ENCODE assay signal across 1 cellular context in the genomic region with DNA sequence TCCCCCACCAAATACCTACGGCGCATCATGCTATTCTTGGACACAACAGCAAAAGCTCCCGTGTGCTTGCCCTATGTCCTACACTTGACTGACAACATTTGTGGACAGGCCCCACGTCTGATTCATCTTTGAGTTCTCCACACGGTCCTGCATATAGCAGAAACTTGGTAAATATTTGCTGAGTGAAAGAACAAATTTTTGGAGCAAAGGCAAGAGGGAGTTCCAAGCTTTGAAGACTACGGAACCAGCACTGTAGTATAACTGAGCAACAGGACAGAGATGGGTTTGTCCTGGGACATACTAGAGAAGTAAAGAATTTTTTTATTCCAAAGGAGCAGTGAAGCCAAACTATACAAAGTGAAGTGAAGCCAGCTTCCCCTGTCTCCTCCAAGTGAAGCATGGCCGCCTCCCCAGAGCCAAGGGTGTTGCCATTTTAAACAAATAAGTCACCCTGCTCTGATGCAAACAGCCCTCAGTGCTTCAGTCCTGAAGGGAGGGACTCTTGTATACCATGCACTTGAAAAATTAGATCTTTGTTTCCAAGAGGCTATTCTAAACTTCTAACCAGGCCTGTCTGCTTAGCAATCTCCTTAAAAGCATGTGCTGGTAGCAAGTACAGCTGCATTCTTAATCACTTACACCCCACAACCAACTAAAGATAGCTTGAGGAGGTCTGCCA.
A peak's percentile ranks its signal among the peaks of the same experiment; 100 is the strongest.
TF ChIP-seq lines count a peak whose summit lies in the region.

No MANE protein-coding gene starts in this region.

TF ChIP-seq in GM12878, 131 proteins besides CTCF, POLR2A, EP300 and RAD21:
- TF ChIP-seq NR2C1 (IDR thresholded peaks at IDR 0.05) (no peak), IKZF1 (conservative IDR thresholded peaks at IDR 0.05) (0 out of 2 replicates have a peak, but pooled peaks have one; percentile 11), YY1 (IDR thresholded peaks at IDR 0.05; ENCODE audit: low read depth, low read length) (peak; percentile 66; the same call in 1 of the 2 replicates)
TF ChIP-seq in GM12878: peak in this region for 2.
